15 cellular contexts compared by ENCODE assay signal in the genomic region with DNA sequence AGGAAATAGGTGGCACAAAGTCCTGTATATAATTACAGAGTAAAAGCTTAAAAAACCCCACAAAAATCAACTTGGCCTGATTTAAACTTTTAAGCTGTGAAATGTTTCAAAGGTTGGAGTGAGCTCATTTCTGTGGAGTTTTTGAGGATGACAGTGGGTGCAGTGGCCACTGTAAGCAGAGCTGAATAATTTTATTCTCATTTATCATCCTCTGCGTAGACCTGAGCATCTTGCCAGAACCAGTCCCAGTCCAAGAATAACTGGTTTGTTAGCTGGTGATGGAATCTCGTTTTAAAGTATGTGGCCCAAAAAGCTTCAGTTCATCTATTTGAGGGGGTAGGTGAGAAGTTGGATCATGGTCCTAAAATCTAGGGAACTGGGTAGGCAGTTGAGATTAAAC. TPM values are rescaled to one million over a fixed set of nuclear protein-coding genes. Genes with fewer than 3 reads are reported as not detected.
"Had no signal": no experiment of that assay in that cellular context is flagged by ENCODE, and none has a peak within 500 bp of the region (broad histone marks: within the 10 kb centered on the region; RNA-seq: fewer than 3 reads in every experiment).

No MANE protein-coding gene starts in this region.

- H3K9me3 ChIP-seq: esophagus squamous epithelium, gastrocnemius medialis, heart right ventricle, mucosa of descending colon, neutrophil, stomach had no signal

- H3K4me3 ChIP-seq: esophagus squamous epithelium, gastrocnemius medialis, heart right ventricle, mucosa of descending colon, stomach had no signal

- H3K36me3 ChIP-seq: esophagus squamous epithelium, gastrocnemius medialis, heart right ventricle, neutrophil, stomach had no signal

- H3K27ac ChIP-seq: esophagus squamous epithelium, gastrocnemius medialis, heart right ventricle, neutrophil had no signal

- DNase-seq: esophagus squamous epithelium; gastrocnemius medialis; heart right ventricle; hypothalamus; kidney glomerular epithelial cell; mammary epithelial cell; mucosa of descending colon; naive thymus-derived CD8-positive, alpha-beta T cell; right cardiac atrium; small intestine; stimulated activated CD4-positive, alpha-beta T cell treated with anti-CD3 and anti-CD28 coated beads, Interleukin-12 subunit alpha, Interleukin-12 subunit beta, amount 100 ng/mL, for 4 hours; stimulated activated naive CD4-positive, alpha-beta T cell; stomach; trophoblast cell had no signal

RNA-seq across cellular contexts. Expression of a gene that starts 4.4 kb away (rescaled TPM):
- total RNA-seq: naive thymus-derived CD8-positive, alpha-beta T cell had no signal
- polyA plus RNA-seq: naive thymus-derived CD8-positive, alpha-beta T cell had no signal
